4 cellular contexts compared by ENCODE assay signal in the genomic region with DNA sequence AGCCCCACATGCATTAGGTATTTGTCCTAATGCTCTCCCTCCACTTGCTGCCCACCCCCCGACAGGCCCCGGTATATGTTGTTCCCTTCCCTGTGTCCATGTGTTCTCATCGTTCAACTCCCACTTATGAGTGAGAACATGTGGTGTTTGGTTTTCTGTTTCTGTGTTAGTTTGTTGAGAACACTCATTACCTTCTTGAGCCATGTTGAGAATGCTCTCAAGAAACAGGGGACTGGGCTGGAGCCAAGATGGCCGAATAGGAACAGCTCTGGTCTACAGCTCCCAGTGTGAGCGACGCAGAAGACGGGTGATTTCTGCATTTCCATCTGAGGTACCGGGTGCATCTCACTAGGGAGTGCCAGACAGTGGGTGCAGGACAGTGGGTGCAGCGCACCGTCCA. TPM values are rescaled to one million over a fixed set of nuclear protein-coding genes. Genes with fewer than 3 reads are reported as not detected.
"Had no signal": no experiment of that assay in that cellular context is flagged by ENCODE, and none has a peak within 500 bp of the region (broad histone marks: within the 10 kb centered on the region; RNA-seq: fewer than 3 reads in every experiment).

No MANE protein-coding gene starts in this region.

RNA-seq across cellular contexts. Expression of gene OR13H1, which starts 8.6 kb away (rescaled TPM):
- total RNA-seq: LHCN-M2, M059J, MCF 10A, NCI-H460 had no signal
